In the genomic region with DNA sequence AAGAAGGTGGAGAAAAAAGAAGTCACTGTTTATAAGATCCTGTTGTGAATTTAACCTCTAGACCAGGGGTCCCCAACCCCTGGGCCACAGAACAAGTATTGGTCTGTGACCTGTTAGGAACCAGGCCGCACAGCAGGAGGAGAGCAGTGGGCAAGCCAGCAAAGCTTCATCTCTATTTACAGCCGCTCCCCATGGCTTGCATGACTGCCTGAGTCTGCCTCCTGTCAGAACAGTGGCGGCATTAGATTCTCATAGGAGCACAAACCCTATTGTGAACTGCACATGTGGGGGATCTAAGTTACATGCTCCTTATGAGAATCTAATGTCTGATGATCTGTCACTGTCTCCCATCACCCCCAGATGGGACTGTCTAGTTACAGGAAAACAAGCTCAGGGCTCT, we compare ENCODE assay signal across 5 cellular contexts. TPM values are rescaled to one million over a fixed set of nuclear protein-coding genes. Genes with fewer than 3 reads are reported as not detected.
"Had no signal": no experiment of that assay in that cellular context is flagged by ENCODE, and none has a peak within 500 bp of the region (broad histone marks: within the 10 kb centered on the region; RNA-seq: fewer than 3 reads in every experiment).

No MANE protein-coding gene starts in this region.

RNA-seq across cellular contexts. Expression of gene MAPK4, which starts 13.3 kb away (rescaled TPM):
- total RNA-seq: naive thymus-derived CD4-positive, alpha-beta T cell; natural killer cell; osteocyte; pulmonary artery endothelial cell had no signal
- polyA plus RNA-seq: naive thymus-derived CD4-positive, alpha-beta T cell; smooth muscle cell had no signal
